In the genomic region with DNA sequence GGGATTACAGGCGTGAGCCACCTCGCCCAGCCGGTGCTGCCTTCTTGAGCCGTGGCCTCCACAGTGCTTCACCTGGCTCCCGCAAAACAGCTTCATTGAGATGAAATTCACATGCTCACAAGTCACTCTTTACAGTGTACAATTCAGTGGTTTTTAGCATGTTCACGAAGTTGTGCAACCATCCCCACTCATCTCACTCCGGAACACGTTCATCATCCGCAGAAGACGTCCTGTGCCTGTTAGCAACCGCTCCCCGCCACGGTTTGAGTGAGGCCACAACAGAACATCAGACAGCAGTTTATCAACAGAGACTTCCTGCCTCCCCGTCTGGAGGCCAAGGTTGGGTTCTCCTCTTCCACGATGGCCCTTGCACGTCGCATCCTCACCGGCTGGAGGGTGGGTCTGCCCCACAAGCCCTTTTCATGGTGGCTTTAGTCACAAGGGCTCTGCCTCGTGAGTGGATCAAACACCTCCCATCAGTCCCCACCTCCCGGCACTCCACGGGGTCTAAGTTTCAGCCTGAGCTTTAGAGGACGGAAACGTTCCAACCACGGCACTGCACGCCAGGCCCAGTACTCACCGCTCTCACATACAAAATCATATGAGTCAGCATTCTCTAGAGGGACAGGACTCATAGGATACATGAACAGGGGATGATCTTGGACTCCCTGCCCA, we compare ENCODE assay signal across 1 cellular context.
TF ChIP-seq lines count a peak whose summit lies in the region.

No MANE protein-coding gene starts in this region.

TF ChIP-seq in K562, 482 proteins besides CTCF, POLR2A, EP300 and RAD21:
- TF ChIP-seq ZNF592 (IDR thresholded peaks at IDR 0.05) (0 out of 2 replicates have a peak, but pooled peaks have one; percentile 33), C11orf30 (IDR thresholded peaks at IDR 0.05; ENCODE audit: low read depth) (peak; percentile 94), MAFF (IDR thresholded peaks at IDR 0.05; ENCODE audit: low read length) (peak; percentile 85), FOXK1 (CRISPR knock-in tag; IDR thresholded peaks at IDR 0.05; ENCODE audit: borderline replicate concordance) (no peak), MAFG (tag; conservative IDR thresholded peaks at IDR 0.05) (peak; percentile 86), EP400 (IDR thresholded peaks at IDR 0.05) (0 out of 2 replicates have a peak, but pooled peaks have one; percentile 9), NR1H2 (CRISPR knock-in tag; IDR thresholded peaks at IDR 0.05) (no peak), CEBPB (tag; IDR thresholded peaks at IDR 0.05) (peak; percentile 75), MAFK (IDR thresholded peaks at IDR 0.05; ENCODE audit: low read length) (peak; percentile 88), ZNF316 (IDR thresholded peaks at IDR 0.05) (peak; percentile 97), THAP12 (CRISPR knock-in tag; IDR thresholded peaks at IDR 0.05) (no peak), NFE2 (IDR thresholded peaks at IDR 0.05; ENCODE audit: low read depth) (peak; percentile 24; the same call in 1 of the 2 replicates)
TF ChIP-seq in K562: peak in this region for 9.
